ENCODE assay signal across 10 cellular contexts in the genomic region with DNA sequence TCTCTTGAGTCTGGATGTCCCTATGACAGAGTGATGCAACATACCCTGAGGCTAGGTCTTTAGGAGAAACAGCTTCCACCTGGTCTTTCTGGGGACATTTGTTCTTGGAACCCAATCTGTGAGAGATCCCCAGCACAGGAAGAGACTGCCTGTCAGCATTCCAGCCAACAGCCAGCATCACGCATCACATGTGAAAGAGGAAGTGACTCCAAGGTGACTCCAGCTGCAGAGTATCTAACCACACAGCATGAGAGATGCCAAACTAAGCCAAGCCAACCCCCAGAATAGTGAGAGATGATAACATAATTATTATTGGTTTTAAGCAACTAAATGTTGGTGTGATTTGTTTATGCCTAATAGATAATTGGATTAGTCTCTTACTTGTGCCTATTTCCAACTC. TPM values are rescaled to one million over a fixed set of nuclear protein-coding genes. Genes with fewer than 3 reads are reported as not detected.
DNase-seq lines count a peak whose midpoint lies in the region; ATAC-seq and TF ChIP-seq lines count a peak whose summit lies in the region.
"Had no signal": no experiment of that assay in that cellular context is flagged by ENCODE, and none has a peak within 500 bp of the region (broad histone marks: within the 10 kb centered on the region; RNA-seq: fewer than 3 reads in every experiment).

No MANE protein-coding gene starts in this region.

- WGBS in mammary epithelial cell (ENCODE audit: low coverage, missing lambda C conversion rate) = no CpG with 5 or more reads among the region's 1 CpG

- H3K4me3 Mint-ChIP-seq in Calu3 (ENCODE audit: low read depth, unreplicated experiment) = no peak overlapping the region
- H3K4me3 Mint-ChIP-seq: CD4-positive, alpha-beta memory T cell had no signal

- BruUV-seq in mammary epithelial cell (replicated peaks; lab: Mats Ljungman, UMichigan) (no TSS peak), Calu3 (replicated peaks; lab: Mats Ljungman, UMichigan) (no TSS peak)

- peaks cover 4% of the 10 kb centered on the region for H3K27me3 ChIP-seq in mammary epithelial cell (ENCODE audit: insufficient read depth, low read length)
- H3K27me3 ChIP-seq in dorsolateral prefrontal cortex = no peaks in the 10 kb centered on the region
- H3K27me3 ChIP-seq in vagina = no peaks in the 10 kb centered on the region
- H3K27me3 ChIP-seq: body of pancreas had no signal

- peaks cover 9% of the 10 kb centered on the region for H3K4me1 Mint-ChIP-seq in Calu3 (ENCODE audit: low read depth, unreplicated experiment)

- H3K27ac ChIP-seq in mammary epithelial cell (ENCODE audit: insufficient read depth, low read depth, low read length) (no peak overlapping the region), dorsolateral prefrontal cortex (no peak overlapping the region), vagina (no peak overlapping the region)
- H3K27ac ChIP-seq: body of pancreas had no signal

- no peak overlapping the region for H3K4me3 ChIP-seq in mammary epithelial cell (replicated peaks in 1 of 3; ENCODE audit: insufficient read depth in 1 of 3, low read depth in 2 of 3, low read length in 3 of 3)
- H3K4me3 ChIP-seq in dorsolateral prefrontal cortex = no peak overlapping the region
- H3K4me3 ChIP-seq in vagina = no peak overlapping the region
- H3K4me3 ChIP-seq: body of pancreas had no signal

- peak overlapping the region; percentile 42 for H3K4me2 ChIP-seq in mammary epithelial cell (ENCODE audit: insufficient read depth, low read depth, low read length)

- TF ChIP-seq POLR2A in vagina (IDR thresholded peaks at IDR 0.05) = no peak

- peaks cover 11% of the 10 kb centered on the region for H3K27me3 Mint-ChIP-seq in Calu3 (ENCODE audit: unreplicated experiment)

- no peaks in the 10 kb centered on the region for H4K20me1 ChIP-seq in mammary epithelial cell (ENCODE audit: insufficient read depth, low read length)

- CTCF ChIA-PET in mammary epithelial cell (lab: Charles Lee; ENCODE audit: low non-redundant PET) = no interaction called here
- CTCF ChIA-PET in Calu3 (lab: Charles Lee) = interaction anchor here (1.3 kb wide), 1 partner anchor 142 kb away, joined by 3 read pairs; no protein-coding TSS in a partner anchor

- dilution Hi-C loops in mammary epithelial cell (cut with HindIII; ENCODE audit: low sequenced_read_pairs) = no loop called here

- H3K9me3 Mint-ChIP-seq in Calu3 (ENCODE audit: low read depth, unreplicated experiment) = no peaks in the 10 kb centered on the region
- H3K9me3 Mint-ChIP-seq: CD4-positive, alpha-beta memory T cell had no signal

- in situ Hi-C loops in mammary epithelial cell (cut with MboI; ENCODE audit: low sequenced_read_pairs in 2 of 2) = loop anchor here (5.0 to 10.0 kb wide), 2 partner anchors 201 to 203 kb away; no protein-coding TSS in a partner anchor

- H3K36me3 ChIP-seq in mammary epithelial cell (ENCODE audit: insufficient read depth, low read length) = no peaks in the 10 kb centered on the region
- no peaks in the 10 kb centered on the region for H3K36me3 ChIP-seq in vagina

- H3K36me3 Mint-ChIP-seq in Calu3 (ENCODE audit: insufficient read depth, unreplicated experiment) = no peaks in the 10 kb centered on the region
- H3K36me3 Mint-ChIP-seq: CD4-positive, alpha-beta memory T cell had no signal

- H3K9ac ChIP-seq in mammary epithelial cell (ENCODE audit: insufficient read depth, low read length) = no peak overlapping the region

- ATAC-seq in GM18909 (IDR thresholded peaks at IDR 0.05; ENCODE audit: poor library complexity, unreplicated experiment) (peak; percentile 68), HG03457 (IDR thresholded peaks at IDR 0.05; ENCODE audit: unreplicated experiment) (peak; percentile 56)
- ATAC-seq: body of pancreas had no signal

- DNase-seq in A172 (ENCODE audit: low spot score) = peak; percentile 68
- DNase-seq in mammary epithelial cell = peak; percentile 67
- no peak for DNase-seq in posterior cingulate gyrus
- no peak for DNase-seq in dorsolateral prefrontal cortex
- no peak for DNase-seq in Calu3
- no peak for DNase-seq in vagina (ENCODE audit: extremely low spot score in 2 of 2)
- DNase-seq: CD4-positive, alpha-beta memory T cell had no signal

- peak overlapping the region; percentile 85 for H2AFZ ChIP-seq in mammary epithelial cell (ENCODE audit: low read depth, low read length)

- H3K27ac Mint-ChIP-seq in Calu3 (ENCODE audit: unreplicated experiment) = no peak overlapping the region
- H3K27ac Mint-ChIP-seq: CD4-positive, alpha-beta memory T cell had no signal

- no peaks in the 10 kb centered on the region for H3K79me2 ChIP-seq in mammary epithelial cell (ENCODE audit: insufficient read depth, low read length)

- intact Hi-C loops in mammary epithelial cell (cut with micrococcal nuclease) = no loop called here
- intact Hi-C loops in posterior cingulate gyrus (cut with DNase I) = loop anchor here (10.0 kb wide), 1 partner anchor 1903 kb away; no protein-coding TSS in a partner anchor
- intact Hi-C loops in dorsolateral prefrontal cortex (cut with DNase I) = loop anchor here (2.0 to 5.0 kb wide), 3 partner anchors 126 to 201 kb away; no protein-coding TSS in a partner anchor
- intact Hi-C loops in Calu3 (cut with micrococcal nuclease; ENCODE audit: unreplicated experiment) = no loop called here
- intact Hi-C loops in vagina (cut with DNase I) = loop anchor here (5.0 kb wide), 1 partner anchor 191 kb away; no protein-coding TSS in a partner anchor

- TF ChIP-seq CTCF in mammary epithelial cell (conservative IDR thresholded peaks at IDR 0.05 in 1 of 2, IDR thresholded peaks at IDR 0.05 in 1 of 2; ENCODE audit: extremely low read depth in 1 of 2, insufficient read depth in 1 of 2, low read depth in 1 of 2, low read length in 2 of 2) (no peak), dorsolateral prefrontal cortex (IDR thresholded peaks at IDR 0.05 in 54 of 56, conservative IDR thresholded peaks at IDR 0.05 in 2 of 56; ENCODE audit: low read depth in 1 of 56, partially characterized antibody in 56 of 56) (no peak), Calu3 (IDR thresholded peaks at IDR 0.05; ENCODE audit: unreplicated experiment) (no peak), vagina (IDR thresholded peaks at IDR 0.05) (no peak)

- H3K4me1 ChIP-seq in mammary epithelial cell (ENCODE audit: insufficient read depth, low read length) = peaks cover 8% of the 10 kb centered on the region
- H3K4me1 ChIP-seq in vagina = no peaks in the 10 kb centered on the region
- H3K4me1 ChIP-seq: body of pancreas had no signal

- H3K9me3 ChIP-seq in mammary epithelial cell (replicated peaks; ENCODE audit: insufficient read depth, low read length) (no peaks in the 10 kb centered on the region), vagina (no peaks in the 10 kb centered on the region)
- H3K9me3 ChIP-seq: body of pancreas had no signal

RNA-seq across cellular contexts. Expression of a gene that starts 35.7 kb away (rescaled TPM):
- not detected in 2 replicates for total RNA-seq in A172 (2014; rRNA removed; shearing (Covaris generic))
- total RNA-seq in mammary epithelial cell = under 1 TPM in 1 of 2 donors, not detected in 1; under 0.01 TPM
- not detected for polyA plus RNA-seq in mammary epithelial cell
- not detected for polyA minus RNA-seq in mammary epithelial cell
- under 1 TPM in 1 of 120 experiments, not detected in 119; 0.11 TPM for total RNA-seq in dorsolateral prefrontal cortex
- not detected in 2 replicates for total RNA-seq in Calu3 (2022)
- total RNA-seq in vagina = not detected
- total RNA-seq: body of pancreas; CD4-positive, alpha-beta memory T cell had no signal
- polyA plus RNA-seq: CD4-positive, alpha-beta memory T cell had no signal

RNA-seq across cellular contexts. Expression of a gene that starts 59.6 kb away (rescaled TPM):
- 0.60 and 5.7 TPM in 2 replicates for total RNA-seq in A172 (2014; rRNA removed; shearing (Covaris generic))
- total RNA-seq in mammary epithelial cell = 10 to 100 TPM; 25.7 to 27.8 TPM
- polyA plus RNA-seq in mammary epithelial cell = 50.1 TPM
- 28.0 TPM for polyA minus RNA-seq in mammary epithelial cell
- 10 to 100 TPM; 20.0 to 49.0 (median 31.9) TPM for total RNA-seq in dorsolateral prefrontal cortex
- 143 and 169 TPM in 2 replicates for total RNA-seq in Calu3 (2022)
- 88.6 TPM for total RNA-seq in vagina

Comparison
In these comparisons a context has a peak if more than half of its experiments do, and no peak if none do; other contexts are left out.
1. DNase-seq: peak in A172 (single experiment) and mammary epithelial cell (single experiment); none in posterior cingulate gyrus (0 of 10), dorsolateral prefrontal cortex (0 of 10), Calu3 (single experiment) and vagina (0 of 2).
2. intact Hi-C loops: an anchor here in posterior cingulate gyrus (10.0 kb wide), dorsolateral prefrontal cortex (2.0 to 5.0 kb wide) and vagina (5.0 kb wide); none called in mammary epithelial cell and Calu3.